8 cellular contexts compared by ENCODE assay signal in genomic region chr14:53539489-53540126, GRCh38.
DNase-seq lines count a peak whose midpoint lies in the region; ATAC-seq and TF ChIP-seq lines count a peak whose summit lies in the region.

No MANE protein-coding gene starts in this region.

- peak; percentile 82 for ATAC-seq in GM18868 (IDR thresholded peaks at IDR 0.05; ENCODE audit: unreplicated experiment)
- peak; percentile 63 for ATAC-seq in HG03457 (IDR thresholded peaks at IDR 0.05; ENCODE audit: unreplicated experiment)
- ATAC-seq in aorta (ENCODE audit: low FRiP score): peak; percentile 87

- H3K27me3 ChIP-seq in ovary: no peaks in the 10 kb centered on the region
- H3K27me3 ChIP-seq in aorta (ENCODE audit: control insufficient read depth in 1 of 2, insufficient read depth in 2 of 2, low read length in 1 of 2): no peaks in the 10 kb centered on the region

- H3K36me3 ChIP-seq in ovary (no peaks in the 10 kb centered on the region), aorta (ENCODE audit: control insufficient read depth in 1 of 2, insufficient read depth in 2 of 2, low read length in 1 of 2) (no peaks in the 10 kb centered on the region)

- H3K4me3 ChIP-seq in ovary: no peak overlapping the region
- H3K4me3 ChIP-seq in aorta (ENCODE audit: low read length in 2 of 2): no peak overlapping the region

- H3K9me3 ChIP-seq in ovary (no peaks in the 10 kb centered on the region), aorta (ENCODE audit: control insufficient read depth, low read length) (no peaks in the 10 kb centered on the region)

- no peak for TF ChIP-seq EP300 in ovary (IDR thresholded peaks at IDR 0.05)

- H3K4me1 ChIP-seq in ovary (ENCODE audit: insufficient read depth): peaks cover 4% of the 10 kb centered on the region
- H3K4me1 ChIP-seq in aorta (ENCODE audit: control insufficient read depth in 1 of 2, insufficient read depth in 2 of 2, low read length in 2 of 2): no peaks in the 10 kb centered on the region

- 37 to 49% (median 48%) methylated on average over 5 of the region's 5 CpGs for WGBS in ovary, 3 donors
- WGBS in aorta, 2 donors: 24 to 31% methylated on average over 5 of the region's 5 CpGs

- H3K27ac ChIP-seq in ovary (no peak overlapping the region), aorta (ENCODE audit: low read depth in 1 of 2, low read length in 2 of 2) (no peak overlapping the region)

- peak; percentile 37 to 59 (median 45) for TF ChIP-seq CTCF in ovary (IDR thresholded peaks at IDR 0.05)

- DNase-seq in C1 segment of cervical spinal cord (lab: John Stamatoyannopoulos, UW) (peak in 12 of 14 donors; percentile 8 to 68 (median 33)), NCI-H774 (lab: John Stamatoyannopoulos, UW) (peak; percentile 8), globus pallidus (ENCODE audit: low spot score) (peak; percentile 74), ovary (peak; percentile 51 to 81 (median 75)), aorta (peak; percentile 79 to 82)
- peak; percentile 63 to 69 for DNase-seq in activated T-cell treated with anti-CD3 and anti-CD28 coated beads, Interleukin-2, amount 50 U/mL, for 48 hours

- TF ChIP-seq POLR2A in ovary (IDR thresholded peaks at IDR 0.05): no peak

- intact Hi-C loops in ovary (cut with DNase I) (loop anchor here in 3 of 4 donors (5.0 to 10.0 kb wide), 3 partner anchors 635 to 795 kb away; no protein-coding TSS in a partner anchor), aorta (cut with DNase I) (loop anchor here (1.0 to 5.0 kb wide), 5 partner anchors 635 to 809 kb away; no protein-coding TSS in a partner anchor)

Comparison
In these comparisons a context has a peak if more than half of its experiments do, and no peak if none do; other contexts are left out.
1. DNase-seq: peak in every context shown above with its lines; median percentile 80 in aorta; 75 in ovary; 74 in globus pallidus; 66 in activated T-cell treated with anti-CD3 and anti-CD28 coated beads, Interleukin-2, amount 50 U/mL, for 48 hours; 33 in C1 segment of cervical spinal cord; 8 in NCI-H774.